26 cellular contexts compared by ENCODE assay signal in genomic region chr15:25877681-25878080, GRCh38. TPM values are rescaled to one million over a fixed set of nuclear protein-coding genes. Genes with fewer than 3 reads are reported as not detected.
A peak's percentile ranks its signal among the peaks of the same experiment; 100 is the strongest.
DNase-seq lines count a peak whose midpoint lies in the region; ATAC-seq, FAIRE-seq and TF ChIP-seq lines count a peak whose summit lies in the region.
"Had no signal": no experiment of that assay in that cellular context is flagged by ENCODE, and none has a peak within 500 bp of the region (broad histone marks: within the 10 kb centered on the region; RNA-seq: fewer than 3 reads in every experiment).

No MANE protein-coding gene starts in this region.

- no peak for FAIRE-seq in K562 (lab: Jason Lieb, UNC)
- no peak for FAIRE-seq in RCC 7860 (lab: Jason Lieb, UNC)
- FAIRE-seq: A204.1, GM12878 had no signal

- no peaks in the 10 kb centered on the region for H3K27me3 ChIP-seq in Caco-2 (replicated peaks; ENCODE audit: control insufficient read depth, insufficient read depth, low read length)
- H3K27me3 ChIP-seq in K562 (ENCODE audit: control insufficient read depth in 2 of 2, insufficient read depth in 2 of 2, low read length in 2 of 2) = no peaks in the 10 kb centered on the region
- H3K27me3 ChIP-seq in lower lobe of right lung (ENCODE audit: low read depth) = no peaks in the 10 kb centered on the region
- H3K27me3 ChIP-seq in upper lobe of left lung = no peaks in the 10 kb centered on the region
- H3K27me3 ChIP-seq: Peyer's patch, SJSA1 had no signal

- no peak for TF ChIP-seq EP300 in K562 (IDR thresholded peaks at IDR 0.05; ENCODE audit: low read length)
- peak in 1 of 4 donors; percentile 34 for TF ChIP-seq EP300 in upper lobe of left lung (IDR thresholded peaks at IDR 0.05)

- H3K4me2 ChIP-seq in K562 (ENCODE audit: insufficient read depth, low read length) = peak overlapping the region; percentile 25; the same call in 1 of the 2 replicates

- TF ChIP-seq RAD21 in K562 (CRISPR knock-in tag; conservative IDR thresholded peaks at IDR 0.05 in 1 of 2, IDR thresholded peaks at IDR 0.05 in 1 of 2) = no peak

- H3K4me3 ChIP-seq in Caco-2 (ENCODE audit: low read depth, low read length) = no peak overlapping the region
- no peak overlapping the region for H3K4me3 ChIP-seq in K562
- H3K4me3 ChIP-seq in lower lobe of right lung = no peak overlapping the region
- H3K4me3 ChIP-seq in upper lobe of left lung = no peak overlapping the region
- H3K4me3 ChIP-seq: GM12878, Peyer's patch, SJSA1 had no signal

- H3K27ac ChIP-seq in K562 (ENCODE audit: extremely low read depth, low read depth, low read length) (no peak overlapping the region), lower lobe of right lung (peak overlapping the region; percentile 73), upper lobe of left lung (peak overlapping the region; percentile 39 to 62 (median 57))
- H3K27ac ChIP-seq: HL-60, Peyer's patch, SJSA1 had no signal

- no peak for TF ChIP-seq CTCF in Caco-2 (IDR thresholded peaks at IDR 0.05; ENCODE audit: insufficient read depth in 1 of 2, low read depth in 1 of 2, low read length in 1 of 2, severe bottlenecking in 1 of 2, unreplicated experiment in 1 of 2)
- no peak for TF ChIP-seq CTCF in K562 (IDR thresholded peaks at IDR 0.05 in 2 of 3, conservative IDR thresholded peaks at IDR 0.05 in 1 of 3; ENCODE audit: insufficient read depth in 2 of 3, low read depth in 1 of 3, low read length in 3 of 3)
- no peak for TF ChIP-seq CTCF in lower lobe of right lung (IDR thresholded peaks at IDR 0.05)
- no peak for TF ChIP-seq CTCF in upper lobe of left lung (IDR thresholded peaks at IDR 0.05)

- H3K9me3 ChIP-seq in Caco-2 (0 out of 2 replicates have a peak, but pooled peaks cover 3% of the 10 kb centered on the region), K562 (replicated peaks; ENCODE audit: control insufficient read depth, insufficient read depth, low read depth, low read length) (no peaks in the 10 kb centered on the region), lower lobe of right lung (no peaks in the 10 kb centered on the region), upper lobe of left lung (no peaks in the 10 kb centered on the region)
- H3K9me3 ChIP-seq: Peyer's patch, SJSA1 had no signal

- H3K4me1 ChIP-seq in Caco-2 (peaks cover 52% of the 10 kb centered on the region), K562 (replicated peaks in 1 of 2; ENCODE audit: control insufficient read depth in 2 of 2, insufficient read depth in 2 of 2, low read length in 2 of 2) (no peaks in the 10 kb centered on the region), lower lobe of right lung (no peaks in the 10 kb centered on the region), upper lobe of left lung (peaks cover 0 to 13% (median 0%) of the 10 kb centered on the region in 4 donors)
- H3K4me1 ChIP-seq: Peyer's patch had no signal

- intact Hi-C loops in Caco-2 (cut with micrococcal nuclease; ENCODE audit: unreplicated experiment) = loop anchor here (2.0 kb wide), 1 partner anchor 27 kb away; no protein-coding TSS in a partner anchor
- intact Hi-C loops in K562 (cut with micrococcal nuclease) = no loop called here
- intact Hi-C loops in lower lobe of right lung (cut with DNase I) = no loop called here

- no peaks in the 10 kb centered on the region for H3K9me3 Mint-ChIP-seq in Caco-2 (ENCODE audit: unreplicated experiment)
- H3K9me3 Mint-ChIP-seq: CD4-positive, alpha-beta memory T cell had no signal

- 0% methylated on average over 6 of the region's 7 CpGs for WGBS in K562 (ENCODE audit: insufficient coverage, low coverage, missing lambda C conversion rate)
- 67 to 71% methylated on average over 7 of the region's 7 CpGs for WGBS in upper lobe of left lung, 2 donors

- no peaks in the 10 kb centered on the region for H3K9me1 ChIP-seq in K562 (ENCODE audit: control insufficient read depth, insufficient read depth, low read length)

- CTCF ChIA-PET in Caco-2 (lab: Charles Lee) (no interaction called here), K562 (lab: Yijun Ruan, JAX; ENCODE audit: low intra/inter-chr PET ratio) (no interaction called here)

- no peaks in the 10 kb centered on the region for H3K27me3 Mint-ChIP-seq in Caco-2 (ENCODE audit: insufficient read depth, unreplicated experiment)
- H3K27me3 Mint-ChIP-seq: CD4-positive, alpha-beta memory T cell had no signal

- DNase-seq in Caco-2 (peak; percentile 50 to 54), K562 (ENCODE audit: extremely low read depth in 1 of 4, low spot score in 3 of 4) (no peak), lower lobe of right lung (no peak), upper lobe of left lung (peak in 1 of 2 donors; percentile 81), SIG-M5 (lab: John Stamatoyannopoulos, UW) (no peak), RCC 7860 (ENCODE audit: low spot score) (no peak), DMS153 (lab: John Stamatoyannopoulos, UW) (no peak), GM19238 (ENCODE audit: insufficient read length, low spot score) (no peak)
- DNase-seq: C1 segment of cervical spinal cord; CD4-positive, alpha-beta memory T cell; COR-L47; DMS79; EL; GDM1; GOT3; Karpas-422; MV-4-11; NCI-H2029; NCI-H526 treated with DMSO at 0.1 percent for 48 hours; Peyer's patch had no signal

- no peaks in the 10 kb centered on the region for H3K79me2 ChIP-seq in K562 (ENCODE audit: control insufficient read depth, insufficient read depth, low read length)

- peak overlapping the region; percentile 68 for H3K27ac Mint-ChIP-seq in Caco-2 (ENCODE audit: unreplicated experiment)
- H3K27ac Mint-ChIP-seq: CD4-positive, alpha-beta memory T cell had no signal

- H3K36me3 ChIP-seq in Caco-2 (ENCODE audit: control insufficient read depth, insufficient read depth, low read length) (no peaks in the 10 kb centered on the region), K562 (ENCODE audit: control insufficient read depth, insufficient read depth, low read length) (no peaks in the 10 kb centered on the region), lower lobe of right lung (no peaks in the 10 kb centered on the region), upper lobe of left lung (no peaks in the 10 kb centered on the region)
- H3K36me3 ChIP-seq: Peyer's patch, SJSA1 had no signal

- H3K4me3 Mint-ChIP-seq in Caco-2 (ENCODE audit: unreplicated experiment) = no peak overlapping the region
- H3K4me3 Mint-ChIP-seq: CD4-positive, alpha-beta memory T cell had no signal

- no peaks in the 10 kb centered on the region for H3K36me3 Mint-ChIP-seq in Caco-2 (ENCODE audit: insufficient read depth, unreplicated experiment)
- H3K36me3 Mint-ChIP-seq: CD4-positive, alpha-beta memory T cell had no signal

- BruUV-seq in Caco-2 (replicated peaks; lab: Mats Ljungman, UMichigan) (no TSS peak), K562 (replicated peaks; lab: Mats Ljungman, UMichigan) (no TSS peak)

- no peaks in the 10 kb centered on the region for H4K20me1 ChIP-seq in K562 (replicated peaks; ENCODE audit: control insufficient read depth, insufficient read depth, low read length)

- POLR2A ChIA-PET in Caco-2 (lab: Charles Lee) = no interaction called here
- POLR2A ChIA-PET in K562 (lab: Yijun Ruan, JAX) = interaction anchor here (0.6 kb wide), 1 partner anchor 69 kb away, joined by 3 read pairs; no protein-coding TSS in a partner anchor

- no peak overlapping the region for H3K9ac ChIP-seq in K562 (ENCODE audit: insufficient read depth in 1 of 2, low read depth in 2 of 2, low read length in 2 of 2)

- H3K4me1 Mint-ChIP-seq in Caco-2 (ENCODE audit: low read depth, unreplicated experiment) = peaks cover 30% of the 10 kb centered on the region
- H3K4me1 Mint-ChIP-seq: CD4-positive, alpha-beta memory T cell had no signal

- TF ChIP-seq POLR2A in K562 (conservative IDR thresholded peaks at IDR 0.05) (no peak), upper lobe of left lung (IDR thresholded peaks at IDR 0.05) (no peak)

- ATAC-seq in K562 (no peak), lower lobe of right lung (peak; percentile 93), upper lobe of left lung (ENCODE audit: low FRiP score in 2 of 2) (peak; percentile 60 to 92)
- ATAC-seq: GM12878, HCT116, Right ventricle myocardium inferior had no signal

- in situ Hi-C loops in K562 (cut with MboI) = no loop called here

- H2AFZ ChIP-seq in K562 (ENCODE audit: low read depth, low read length) = peak overlapping the region; percentile 66; the same call in 1 of the 2 replicates

TF ChIP-seq in K562, 482 proteins besides CTCF, POLR2A, EP300 and RAD21 (continues in another document):
- no peak for TF ChIP-seq HNRNPUL1 (IDR thresholded peaks at IDR 0.05; ENCODE audit: low read length)

RNA-seq across cellular contexts. Expression of gene ATP10A, which starts 14.6 kb away (rescaled TPM):
- total RNA-seq in Caco-2 (2022) = not detected in 2 replicates
- not detected in 2 replicates for total RNA-seq in K562 (2011; cell fraction: chromatin; rRNA removed; ENCODE audit: low replicate concordance)
- not detected in 2 replicates for total RNA-seq in K562 (2011; cell fraction: nucleolus; rRNA removed)
- total RNA-seq in K562 (2011; cell fraction: nucleoplasm; rRNA removed) = not detected in 2 replicates
- not detected in 2 replicates for total RNA-seq in K562 (2014; rRNA removed)
- not detected in 2 replicates for total RNA-seq in K562 (2014; rRNA removed; fragmentation: Illumina TruSeq; extraction: Trizol)
- total RNA-seq in K562 (2015; rRNA removed; fragmentation: Illumina TruSeq; extraction: Trizol) = not detected in 2 replicates
- total RNA-seq in K562 (2021) = 0.04 and 0.09 TPM in 2 replicates
- polyA plus RNA-seq in K562 (2011; rRNA removed) = not detected in 2 replicates
- not detected in 2 replicates for polyA plus RNA-seq in K562 (2011; cell fraction: cytosol; rRNA removed)
- polyA plus RNA-seq in K562 (2011; cell fraction: nucleus; rRNA removed) = not detected in 2 replicates
- polyA plus RNA-seq in K562 (2012) = 0.01 TPM in 1 of 2 replicates, not detected in the other
- polyA plus RNA-seq in K562 (2014; fragmentation: Illumina TruSeq; extraction: Trizol) = not detected in 2 replicates
- not detected for polyA plus RNA-seq in K562 (2014; fragmentation: Nextera tagmentation; extraction: Ambion mirVana)
- polyA plus RNA-seq in K562 (2014; rRNA removed) = not detected in 2 replicates
- polyA minus RNA-seq in K562 (2011; rRNA and poly(A)+ RNA removed) = not detected in 2 replicates
- not detected in 2 replicates for polyA minus RNA-seq in K562 (2011; cell fraction: cytosol; rRNA and poly(A)+ RNA removed)
- not detected in 2 replicates for polyA minus RNA-seq in K562 (2011; cell fraction: nucleus; rRNA and poly(A)+ RNA removed)
- 43.5 TPM for total RNA-seq in lower lobe of right lung
- 10 to 100 TPM; 17.8 to 62.4 (median 32.3) TPM for total RNA-seq in upper lobe of left lung

Comparison
In these comparisons a context has a peak if more than half of its experiments do, and no peak if none do; other contexts are left out.
1. DNase-seq: peak in Caco-2 (2 of 2); none in K562 (0 of 4), lower lobe of right lung (single experiment), SIG-M5 (single experiment), RCC 7860 (single experiment), DMS153 (single experiment) and GM19238 (single experiment).
2. RNA of gene ATP10A, which starts 14.6 kb away (total RNA-seq): 43.5 TPM in lower lobe of right lung (single experiment) and 17.8 to 62.4 TPM in upper lobe of left lung; not detected in Caco-2 and 0.04 to 0.09 TPM in K562; every median in the first group is over 10 times any median in the second.